In genomic region chr22:46002757-46003270, GRCh38 we compare ENCODE assay signal across 13 cellular contexts. TPM values are rescaled to one million over a fixed set of nuclear protein-coding genes. Genes with fewer than 3 reads are reported as not detected.
DNase-seq lines count a peak whose midpoint lies in the region; ATAC-seq and TF ChIP-seq lines count a peak whose summit lies in the region.
"Had no signal": no experiment of that assay in that cellular context is flagged by ENCODE, and none has a peak within 500 bp of the region (broad histone marks: within the 10 kb centered on the region; RNA-seq: fewer than 3 reads in every experiment).

No MANE protein-coding gene starts in this region.

- no peak overlapping the region for H3K9ac ChIP-seq in fibroblast of lung (ENCODE audit: insufficient read depth, low read length)

- 86 to 93% methylated on average over 8 of the region's 8 CpGs for WGBS in sigmoid colon, 2 donors
- 85% methylated on average over 8 of the region's 8 CpGs for WGBS in hepatocyte (ENCODE audit: low lambda C conversion rate, missing lambda C conversion rate)

- H2AFZ ChIP-seq in fibroblast of lung (ENCODE audit: low read length), result peak overlapping the region; percentile 16
- H2AFZ ChIP-seq in hepatocyte, result no peak overlapping the region

- no peaks in the 10 kb centered on the region for H3K36me3 ChIP-seq in fibroblast of lung (ENCODE audit: control insufficient read depth, insufficient read depth, low read length)
- H3K36me3 ChIP-seq in sigmoid colon, result no peaks in the 10 kb centered on the region
- H3K36me3 ChIP-seq in hepatocyte (replicated peaks; ENCODE audit: insufficient read depth, low read depth), result no peaks in the 10 kb centered on the region
- H3K36me3 ChIP-seq in H7 (replicated peaks; ENCODE audit: control insufficient read depth, insufficient read depth, low read length), result no peaks in the 10 kb centered on the region
- H3K36me3 ChIP-seq: breast epithelium had no signal

- H3K9me3 ChIP-seq in fibroblast of lung (ENCODE audit: control insufficient read depth, insufficient read depth, low read depth, low read length) (no peaks in the 10 kb centered on the region), sigmoid colon (no peaks in the 10 kb centered on the region), hepatocyte (ENCODE audit: low read depth) (no peaks in the 10 kb centered on the region)
- H3K9me3 ChIP-seq: breast epithelium had no signal

- TF ChIP-seq CTCF in fibroblast of lung (conservative IDR thresholded peaks at IDR 0.05 in 1 of 2, IDR thresholded peaks at IDR 0.05 in 1 of 2; ENCODE audit: low read depth in 1 of 2, low read length in 2 of 2) (no peak), sigmoid colon (IDR thresholded peaks at IDR 0.05) (no peak), hepatocyte (IDR thresholded peaks at IDR 0.05; ENCODE audit: poor library complexity) (no peak)

- peaks cover 36% of the 10 kb centered on the region for H3K4me1 ChIP-seq in fibroblast of lung (ENCODE audit: control insufficient read depth, extremely low read depth, insufficient read depth, low read length)
- H3K4me1 ChIP-seq in sigmoid colon, result peaks cover 0 to 46% (median 39%) of the 10 kb centered on the region in 4 donors
- peaks cover 12% of the 10 kb centered on the region for H3K4me1 ChIP-seq in hepatocyte (ENCODE audit: insufficient read depth)

- no peak for ATAC-seq in HG03342 (IDR thresholded peaks at IDR 0.05; ENCODE audit: unreplicated experiment)
- ATAC-seq: natural killer cell had no signal

- intact Hi-C loops in sigmoid colon (cut with DNase I), result no loop called here

- no peaks in the 10 kb centered on the region for H3K27me3 ChIP-seq in fibroblast of lung (ENCODE audit: control insufficient read depth, insufficient read depth, low read length)
- no peaks in the 10 kb centered on the region for H3K27me3 ChIP-seq in sigmoid colon
- H3K27me3 ChIP-seq in hepatocyte, result no peaks in the 10 kb centered on the region
- no peaks in the 10 kb centered on the region for H3K27me3 ChIP-seq in H7 (ENCODE audit: control insufficient read depth, insufficient read depth, low read length)
- H3K27me3 ChIP-seq: breast epithelium had no signal

- H3K4me3 ChIP-seq in fibroblast of lung (replicated peaks in 1 of 4; ENCODE audit: control extremely low read depth in 1 of 4, insufficient read depth in 1 of 4, low read depth in 3 of 4, low read length in 4 of 4) (no peak overlapping the region), sigmoid colon (no peak overlapping the region), hepatocyte (no peak overlapping the region), H7 (ENCODE audit: insufficient read depth, low read depth, low read length) (no peak overlapping the region)
- H3K4me3 ChIP-seq: breast epithelium had no signal

- no peak for TF ChIP-seq EP300 in sigmoid colon (IDR thresholded peaks at IDR 0.05)

- H3K4me2 ChIP-seq in fibroblast of lung (ENCODE audit: extremely low read depth, insufficient read depth, low read length) (no peak overlapping the region), hepatocyte (no peak overlapping the region)

- H3K9me2 ChIP-seq in hepatocyte (replicated peaks; ENCODE audit: insufficient read depth), result no peaks in the 10 kb centered on the region

- no peaks in the 10 kb centered on the region for H4K20me1 ChIP-seq in fibroblast of lung (ENCODE audit: control insufficient read depth, extremely low read depth, insufficient read depth, low read length)
- H4K20me1 ChIP-seq in hepatocyte (ENCODE audit: insufficient read depth, poor library complexity, severe bottlenecking), result no peaks in the 10 kb centered on the region

- TF ChIP-seq POLR2A in sigmoid colon (IDR thresholded peaks at IDR 0.05), result no peak

- H3K27ac ChIP-seq in fibroblast of lung (ENCODE audit: insufficient read depth, low read length), result peak overlapping the region; percentile 24
- no peak overlapping the region for H3K27ac ChIP-seq in sigmoid colon
- no peak overlapping the region for H3K27ac ChIP-seq in hepatocyte

- peaks cover 2% of the 10 kb centered on the region for H3K79me2 ChIP-seq in fibroblast of lung (ENCODE audit: control insufficient read depth, insufficient read depth, low read length)
- no peaks in the 10 kb centered on the region for H3K79me2 ChIP-seq in hepatocyte

- DNase-seq in EL (peak; percentile 91), NCI-H69 (lab: John Stamatoyannopoulos, UW) (peak; percentile 68), fibroblast of lung (ENCODE audit: low read depth in 2 of 2) (peak; percentile 26 to 73), sigmoid colon (peak; percentile 64), hepatocyte (ENCODE audit: low spot score) (no peak), NCI-H146 (lab: John Stamatoyannopoulos, UW) (no peak), H7 (no peak)
- DNase-seq: activated CD4-positive, alpha-beta T cell treated with anti-CD3 and anti-CD28 coated beads for 1 hour; immature natural killer cell; MM.1S; natural killer cell had no signal

RNA-seq across cellular contexts. Expression of gene WNT7B, which starts 25.9 kb away (rescaled TPM):
- total RNA-seq in fibroblast of lung (under 0.01 and 0.17 TPM in 2 replicates), sigmoid colon (not detected), hepatocyte (2.4 and 2.9 TPM in 2 replicates)
- polyA plus RNA-seq in fibroblast of lung (0.17 TPM in 1 of 2 replicates, not detected in the other), sigmoid colon (not detected), hepatocyte (1.9 and 2.0 TPM in 2 replicates)
- 0.06 and 0.76 TPM in 2 replicates for polyA plus RNA-seq in fibroblast of lung (2012)
- 0.41 TPM in 1 of 2 replicates, not detected in the other for polyA minus RNA-seq in fibroblast of lung (ENCODE audit: low replicate concordance)
- total RNA-seq in H7 (2014; rRNA removed; shearing (Covaris generic)), result 0.10 TPM in 1 of 2 replicates, not detected in the other
- total RNA-seq: natural killer cell had no signal
- polyA plus RNA-seq: immature natural killer cell had no signal

Comparison
In these comparisons a context has a peak if more than half of its experiments do, and no peak if none do; other contexts are left out.
1. DNase-seq: peak in EL (single experiment), NCI-H69 (single experiment), fibroblast of lung (2 of 2) and sigmoid colon (single experiment); none in hepatocyte (single experiment), NCI-H146 (single experiment) and H7 (single experiment).